Comparison of ENCODE assay signal across 8 cellular contexts in genomic region chr2:127410871-127411396, GRCh38. TPM values are rescaled to one million over a fixed set of nuclear protein-coding genes. Genes with fewer than 3 reads are reported as not detected.
A peak's percentile ranks its signal among the peaks of the same experiment; 100 is the strongest.
DNase-seq lines count a peak whose midpoint lies in the region; ATAC-seq and TF ChIP-seq lines count a peak whose summit lies in the region.

No MANE protein-coding gene starts in this region.

- no peak for TF ChIP-seq POLR2A in vagina (IDR thresholded peaks at IDR 0.05)

- H3K9me3 ChIP-seq in vagina: no peaks in the 10 kb centered on the region
- H3K9me3 ChIP-seq in endodermal cell (ENCODE audit: control insufficient read depth, low read length): peaks cover 9% of the 10 kb centered on the region

- ATAC-seq in GM18498 (IDR thresholded peaks at IDR 0.05; ENCODE audit: unreplicated experiment) (peak; percentile 51), HG03159 (IDR thresholded peaks at IDR 0.05; ENCODE audit: unreplicated experiment) (peak; percentile 45)

- H3K27me3 Mint-ChIP-seq in activated CD4-positive, alpha-beta memory T cell treated with anti-CD3 and anti-CD28 coated beads, Interleukin-2, amount 10 ng/mL, durations not matched to agents 7 days and 5 days: peaks cover 13% of the 10 kb centered on the region
- H3K27me3 Mint-ChIP-seq in endodermal cell (ENCODE audit: insufficient read depth): peaks cover 21% of the 10 kb centered on the region

- H3K36me3 Mint-ChIP-seq in activated CD4-positive, alpha-beta memory T cell treated with anti-CD3 and anti-CD28 coated beads, Interleukin-2, amount 10 ng/mL, durations not matched to agents 7 days and 5 days (ENCODE audit: low read depth): no peaks in the 10 kb centered on the region
- H3K36me3 Mint-ChIP-seq in endodermal cell (ENCODE audit: low read depth): no peaks in the 10 kb centered on the region

- H3K4me1 ChIP-seq in vagina: peaks cover 45% of the 10 kb centered on the region
- H3K4me1 ChIP-seq in endodermal cell (ENCODE audit: control insufficient read depth, insufficient read depth, low read length): no peaks in the 10 kb centered on the region

- H3K27ac ChIP-seq in vagina (peak overlapping the region; percentile 66), endodermal cell (ENCODE audit: low read depth, low read length) (no peak overlapping the region)

- WGBS in endodermal cell (ENCODE audit: insufficient coverage in 1 of 2, insufficient read length in 1 of 2), 2 experiments: 81 to 89% methylated on average over 1 to 3 of the region's 3 CpGs

- H3K27ac Mint-ChIP-seq in activated CD4-positive, alpha-beta memory T cell treated with anti-CD3 and anti-CD28 coated beads, Interleukin-2, amount 10 ng/mL, durations not matched to agents 7 days and 5 days: peak overlapping the region; percentile 96
- H3K27ac Mint-ChIP-seq in endodermal cell: no peak overlapping the region

- POLR2A ChIA-PET in activated CD4-positive, alpha-beta memory T cell treated with anti-CD3 and anti-CD28 coated beads, Interleukin-2, amount 10 ng/mL, durations not matched to agents 7 days and 5 days (lab: Charles Lee): interaction anchor here (0.8 to 2.8 kb wide), 8 partner anchors 12 to 680 kb away, joined by 3 to 27 read pairs (median 4); partner anchors contain the start of genes MAP3K2 and UGGT1

- no peak overlapping the region for H3K4me3 ChIP-seq in vagina
- no peak overlapping the region for H3K4me3 ChIP-seq in endodermal cell (ENCODE audit: low read length)

- H3K27me3 ChIP-seq in vagina (no peaks in the 10 kb centered on the region), endodermal cell (ENCODE audit: control insufficient read depth, insufficient read depth, low read length, poor library complexity, severe bottlenecking) (no peaks in the 10 kb centered on the region)

- peak overlapping the region; percentile 68 for H3K4me3 Mint-ChIP-seq in activated CD4-positive, alpha-beta memory T cell treated with anti-CD3 and anti-CD28 coated beads, Interleukin-2, amount 10 ng/mL, durations not matched to agents 7 days and 5 days
- H3K4me3 Mint-ChIP-seq in endodermal cell: no peak overlapping the region

- peaks cover 34% of the 10 kb centered on the region for H3K4me1 Mint-ChIP-seq in activated CD4-positive, alpha-beta memory T cell treated with anti-CD3 and anti-CD28 coated beads, Interleukin-2, amount 10 ng/mL, durations not matched to agents 7 days and 5 days
- H3K4me1 Mint-ChIP-seq in endodermal cell: peaks cover 3% of the 10 kb centered on the region

- intact Hi-C loops in vagina (cut with DNase I): no loop called here

- CTCF ChIA-PET in activated CD4-positive, alpha-beta memory T cell treated with anti-CD3 and anti-CD28 coated beads, Interleukin-2, amount 10 ng/mL, durations not matched to agents 7 days and 5 days (lab: Charles Lee): interaction anchor here (0.6 to 1.4 kb wide), 3 partner anchors 14 to 116 kb away, joined by 3 read pairs; partner anchors contain the start of gene IWS1

- H3K36me3 ChIP-seq in vagina (no peaks in the 10 kb centered on the region), endodermal cell (ENCODE audit: control insufficient read depth, insufficient read depth, low read length) (no peaks in the 10 kb centered on the region)

- DNase-seq in A172 (ENCODE audit: low spot score): peak; percentile 85
- peak; percentile 30 for DNase-seq in activated CD4-positive, alpha-beta memory T cell treated with anti-CD3 and anti-CD28 coated beads, Interleukin-2, amount 10 ng/mL, durations not matched to agents 7 days and 5 days
- peak; percentile 21 for DNase-seq in inferior parietal cortex (ENCODE audit: extremely low spot score)
- DNase-seq in vagina (ENCODE audit: extremely low spot score in 2 of 2): no peak
- no peak for DNase-seq in endodermal cell
- no peak for DNase-seq in SKM-1 treated with dmso at 0.1 percent for 144 hours (lab: John Stamatoyannopoulos, UW; ENCODE audit: unreplicated experiment)

- H3K9ac ChIP-seq in endodermal cell (ENCODE audit: extremely low read depth, low read length, poor library complexity, severe bottlenecking): no peak overlapping the region

- no peak for TF ChIP-seq CTCF in vagina (IDR thresholded peaks at IDR 0.05)
- TF ChIP-seq CTCF in endodermal cell (conservative IDR thresholded peaks at IDR 0.05): no peak

- no peaks in the 10 kb centered on the region for H3K9me3 Mint-ChIP-seq in activated CD4-positive, alpha-beta memory T cell treated with anti-CD3 and anti-CD28 coated beads, Interleukin-2, amount 10 ng/mL, durations not matched to agents 7 days and 5 days
- H3K9me3 Mint-ChIP-seq in endodermal cell: peaks cover 7% of the 10 kb centered on the region

RNA-seq across cellular contexts. Expression of gene PROC, which starts 7.3 kb away (rescaled TPM):
- 2.7 and 2.8 TPM in 2 replicates for total RNA-seq in A172 (2014; rRNA removed; shearing (Covaris generic))
- not detected for total RNA-seq in activated CD4-positive, alpha-beta memory T cell treated with anti-CD3 and anti-CD28 coated beads, Interleukin-2, amount 10 ng/mL, durations not matched to agents 7 days and 5 days
- not detected for total RNA-seq in vagina
- total RNA-seq in endodermal cell: under 1 TPM; 0.46 to 0.51 TPM
- 1.0 TPM for polyA plus RNA-seq in endodermal cell (2013, experiment 1 of 2)
- polyA plus RNA-seq in endodermal cell (2013, experiment 2 of 2): 0.66 TPM

RNA-seq across cellular contexts. Expression of gene MAP3K2, which starts 23.2 kb away (rescaled TPM):
- 43.3 and 47.5 TPM in 2 replicates for total RNA-seq in A172 (2014; rRNA removed; shearing (Covaris generic))
- total RNA-seq in activated CD4-positive, alpha-beta memory T cell treated with anti-CD3 and anti-CD28 coated beads, Interleukin-2, amount 10 ng/mL, durations not matched to agents 7 days and 5 days: 10 to 100 TPM; 56.2 to 59.6 TPM
- total RNA-seq in vagina (36.6 TPM), endodermal cell (10 to 100 TPM; 27.9 to 31.6 TPM)
- 16.3 TPM for polyA plus RNA-seq in endodermal cell (2013, experiment 1 of 2)
- polyA plus RNA-seq in endodermal cell (2013, experiment 2 of 2): 15.5 TPM

Comparison
In these comparisons a context has a peak if more than half of its experiments do, and no peak if none do; other contexts are left out.
1. DNase-seq: peak in A172 (single experiment), activated CD4-positive, alpha-beta memory T cell treated with anti-CD3 and anti-CD28 coated beads, Interleukin-2, amount 10 ng/mL, durations not matched to agents 7 days and 5 days (single experiment) and inferior parietal cortex (single experiment); none in vagina (0 of 2), endodermal cell (single experiment) and SKM-1 treated with dmso at 0.1 percent for 144 hours (single experiment).